In genomic region chr5:125257997-125258396, GRCh38 we compare ENCODE assay signal across 15 cellular contexts.
A peak's percentile ranks its signal among the peaks of the same experiment; 100 is the strongest.
DNase-seq lines count a peak whose midpoint lies in the region; ATAC-seq, FAIRE-seq and TF ChIP-seq lines count a peak whose summit lies in the region.
"Had no signal": no experiment of that assay in that cellular context is flagged by ENCODE, and none has a peak within 500 bp of the region (broad histone marks: within the 10 kb centered on the region; RNA-seq: fewer than 3 reads in every experiment).

No MANE protein-coding gene starts in this region.

- no peak overlapping the region for H3K4me2 ChIP-seq in neuronal stem cell (ENCODE audit: insufficient read depth, low read length, poor library complexity, severe bottlenecking)

- DNase-seq in GM12892 (ENCODE audit: insufficient read length): no peak
- no peak for DNase-seq in neuronal stem cell (ENCODE audit: low spot score)
- DNase-seq in activated naive CD4-positive, alpha-beta T cell treated with Interleukin-2 at 50 U/mL for 16 hours: no peak
- no peak for DNase-seq in NCI-H2227 (lab: John Stamatoyannopoulos, UW; ENCODE audit: unreplicated experiment)
- DNase-seq in Kasumi-1 (lab: John Stamatoyannopoulos, UW): no peak
- DNase-seq: ACHN; CD4-positive, alpha-beta memory T cell; GOT3; NCI-H1048; NCI-H2081 treated with DMSO at 0.1 percent for 48 hours; NCI-H524 treated with DMSO at 0.1 percent for 48 hours; PC-3 had no signal

- H3K27ac ChIP-seq in neuronal stem cell (replicated peaks; ENCODE audit: low read length): no peak overlapping the region

- no peak for TF ChIP-seq POLR2A in GM12892 (IDR thresholded peaks at IDR 0.05; ENCODE audit: low read depth, low read length)

- H3K27me3 ChIP-seq in neuronal stem cell (ENCODE audit: control insufficient read depth in 3 of 3, insufficient read depth in 3 of 3, low read depth in 1 of 3, low read length in 3 of 3): no peaks in the 10 kb centered on the region

- no peak overlapping the region for H3K4ac ChIP-seq in neuronal stem cell (ENCODE audit: low read length)

- H2BK5ac ChIP-seq in neuronal stem cell (ENCODE audit: low read length): no peak overlapping the region

- peak overlapping the region; percentile 54 for H2AFZ ChIP-seq in neuronal stem cell (ENCODE audit: low read length)

- peak; percentile 79 for ATAC-seq in GM18867 (IDR thresholded peaks at IDR 0.05; ENCODE audit: unreplicated experiment)
- peak; percentile 58 for ATAC-seq in HG03066 (IDR thresholded peaks at IDR 0.05; ENCODE audit: low read depth, unreplicated experiment)
- ATAC-seq: K562, PC-3 had no signal

- H2BK12ac ChIP-seq in neuronal stem cell (ENCODE audit: low read length): no peak overlapping the region

- peak; percentile 33 for FAIRE-seq in GM12892 (lab: Jason Lieb, UNC)
- FAIRE-seq: K562 had no signal

- no peak overlapping the region for H2BK15ac ChIP-seq in neuronal stem cell (ENCODE audit: low read length)

- no peaks in the 10 kb centered on the region for H3K36me3 ChIP-seq in neuronal stem cell (replicated peaks in 1 of 2; ENCODE audit: control insufficient read depth in 2 of 2, insufficient read depth in 2 of 2, low read length in 2 of 2)

- H3K4me1 ChIP-seq in neuronal stem cell (ENCODE audit: control insufficient read depth in 2 of 2, insufficient read depth in 1 of 2, low read depth in 1 of 2, low read length in 2 of 2): peaks cover 2 to 7% of the 10 kb centered on the region in 2 donors

- H3K79me1 ChIP-seq in neuronal stem cell (ENCODE audit: low read depth, low read length): no peaks in the 10 kb centered on the region

- H3K9me3 ChIP-seq in neuronal stem cell (replicated peaks in 1 of 2; ENCODE audit: control insufficient read depth in 2 of 2, insufficient read depth in 1 of 2, low read depth in 1 of 2, low read length in 2 of 2): peaks cover 4 to 17% of the 10 kb centered on the region in 2 donors

- no peak overlapping the region for H3K9ac ChIP-seq in neuronal stem cell (ENCODE audit: low read depth, low read length, poor library complexity)

- no peak overlapping the region for H2BK120ac ChIP-seq in neuronal stem cell (ENCODE audit: low read depth, low read length)

- H3K14ac ChIP-seq in neuronal stem cell (ENCODE audit: low read length): no peak overlapping the region

- no peak overlapping the region for H3K4me3 ChIP-seq in neuronal stem cell (ENCODE audit: low read length in 2 of 2)
- H3K4me3 ChIP-seq: K562 had no signal

- no peak overlapping the region for H2AK5ac ChIP-seq in neuronal stem cell (ENCODE audit: low read depth, low read length)

- H4K8ac ChIP-seq in neuronal stem cell (ENCODE audit: low read depth, low read length): no peak overlapping the region

- no peak overlapping the region for H4K91ac ChIP-seq in neuronal stem cell (ENCODE audit: low read depth, low read length, poor library complexity)

- no peak overlapping the region for H3K18ac ChIP-seq in neuronal stem cell (ENCODE audit: low read length)

- H3K23ac ChIP-seq in neuronal stem cell (ENCODE audit: low read depth, low read length, poor library complexity): no peak overlapping the region
